8 cellular contexts compared by ENCODE assay signal in genomic region chr16:85570213-85570734, GRCh38. TPM values are rescaled to one million over a fixed set of nuclear protein-coding genes. Genes with fewer than 3 reads are reported as not detected.
A peak's percentile ranks its signal among the peaks of the same experiment; 100 is the strongest.
DNase-seq lines count a peak whose midpoint lies in the region; ATAC-seq lines count a peak whose summit lies in the region.

No MANE protein-coding gene starts in this region.

- peak; percentile 23 for ATAC-seq in HG03135 (IDR thresholded peaks at IDR 0.05; ENCODE audit: unreplicated experiment)

- H3K27me3 ChIP-seq in neuronal stem cell (ENCODE audit: control insufficient read depth in 3 of 3, insufficient read depth in 3 of 3, low read depth in 1 of 3, low read length in 3 of 3) = peaks cover 0 to 8% (median 0%) of the 10 kb centered on the region in 3 experiments
- H3K27me3 ChIP-seq in effector memory CD4-positive, alpha-beta T cell (replicated peaks; ENCODE audit: control insufficient read depth, insufficient read depth, low read length, poor library complexity, severe bottlenecking) = no peaks in the 10 kb centered on the region

- no peak overlapping the region for H4K91ac ChIP-seq in neuronal stem cell (ENCODE audit: low read depth, low read length, poor library complexity)

- no peak overlapping the region for H3K23ac ChIP-seq in neuronal stem cell (ENCODE audit: low read depth, low read length, poor library complexity)

- no peak overlapping the region for H3K4me3 ChIP-seq in neuronal stem cell (ENCODE audit: low read length in 2 of 2)
- no peak overlapping the region for H3K4me3 ChIP-seq in effector memory CD4-positive, alpha-beta T cell (ENCODE audit: insufficient read depth, low read depth, low read length, poor library complexity, severe bottlenecking)

- peak overlapping the region; percentile 64 for H2AK5ac ChIP-seq in neuronal stem cell (ENCODE audit: low read depth, low read length)

- H2BK15ac ChIP-seq in neuronal stem cell (ENCODE audit: low read length) = no peak overlapping the region

- no peak overlapping the region for H4K8ac ChIP-seq in neuronal stem cell (ENCODE audit: low read depth, low read length)

- DNase-seq in activated T-cell treated with anti-CD3 and anti-CD28 coated beads, Interleukin-2, amount 50 U/mL, for 1 hour = peak; percentile 27
- no peak for DNase-seq in activated T-cell treated with anti-CD3 and anti-CD28 coated beads for 4 hours
- peak; percentile 55 to 62 for DNase-seq in activated T-cell treated with anti-CD3 and anti-CD28 coated beads, Interleukin-2, amount 50 U/mL, for 48 hours
- no peak for DNase-seq in neuronal stem cell (ENCODE audit: low spot score)
- no peak for DNase-seq in NCI-H526 (lab: John Stamatoyannopoulos, UW)
- no peak for DNase-seq in A172 (ENCODE audit: low spot score)
- DNase-seq in effector memory CD4-positive, alpha-beta T cell = no peak

- H3K14ac ChIP-seq in neuronal stem cell (ENCODE audit: low read length) = peak overlapping the region; percentile 22

- H2BK120ac ChIP-seq in neuronal stem cell (ENCODE audit: low read depth, low read length) = peak overlapping the region; percentile 25

- H3K4me1 ChIP-seq in neuronal stem cell (ENCODE audit: control insufficient read depth in 2 of 2, insufficient read depth in 1 of 2, low read depth in 1 of 2, low read length in 2 of 2) = peaks cover 39 to 55% of the 10 kb centered on the region in 2 donors
- H3K4me1 ChIP-seq in effector memory CD4-positive, alpha-beta T cell (ENCODE audit: control insufficient read depth, insufficient read depth, low read length, poor library complexity, severe bottlenecking) = peaks cover 25% of the 10 kb centered on the region

- H3K4ac ChIP-seq in neuronal stem cell (ENCODE audit: low read length) = no peak overlapping the region

- H2AFZ ChIP-seq in neuronal stem cell (ENCODE audit: low read length) = no peak overlapping the region

- no peak overlapping the region for H3K4me2 ChIP-seq in neuronal stem cell (ENCODE audit: insufficient read depth, low read length, poor library complexity, severe bottlenecking)

- no peak overlapping the region for H2BK5ac ChIP-seq in neuronal stem cell (ENCODE audit: low read length)

- peaks cover 13 to 15% of the 10 kb centered on the region in 2 donors for H3K9me3 ChIP-seq in neuronal stem cell (replicated peaks in 1 of 2; ENCODE audit: control insufficient read depth in 2 of 2, insufficient read depth in 1 of 2, low read depth in 1 of 2, low read length in 2 of 2)
- H3K9me3 ChIP-seq in effector memory CD4-positive, alpha-beta T cell (ENCODE audit: control insufficient read depth, low read length) = no peaks in the 10 kb centered on the region

- WGBS in neuronal stem cell (ENCODE audit: extremely low coverage in 2 of 2, insufficient read length in 2 of 2, insufficient replicate concordance in 1 of 2), 2 donors = no CpG with 5 or more reads among the region's 13 CpGs

- H3K36me3 ChIP-seq in neuronal stem cell (replicated peaks in 1 of 2; ENCODE audit: control insufficient read depth in 2 of 2, insufficient read depth in 2 of 2, low read length in 2 of 2) = peaks cover 0 to 4% of the 10 kb centered on the region in 2 donors
- no peaks in the 10 kb centered on the region for H3K36me3 ChIP-seq in effector memory CD4-positive, alpha-beta T cell (ENCODE audit: control insufficient read depth, insufficient read depth, low read length)

- no peak overlapping the region for H3K27ac ChIP-seq in neuronal stem cell (replicated peaks; ENCODE audit: low read length)
- no peak overlapping the region for H3K27ac ChIP-seq in effector memory CD4-positive, alpha-beta T cell (ENCODE audit: insufficient read depth, low read length, poor library complexity, severe bottlenecking)

- H3K18ac ChIP-seq in neuronal stem cell (ENCODE audit: low read length) = no peak overlapping the region

- H3K9ac ChIP-seq in neuronal stem cell (ENCODE audit: low read depth, low read length, poor library complexity) = no peak overlapping the region

- peak overlapping the region; percentile 5 for H2BK12ac ChIP-seq in neuronal stem cell (ENCODE audit: low read length)

- peaks cover 4% of the 10 kb centered on the region for H3K79me1 ChIP-seq in neuronal stem cell (ENCODE audit: low read depth, low read length)

RNA-seq across cellular contexts. Expression of gene GSE1, which starts 42.8 kb away (rescaled TPM):
- 5.7 TPM for polyA plus RNA-seq in neuronal stem cell (2013, experiment 1 of 2)
- 6.2 TPM for polyA plus RNA-seq in neuronal stem cell (2013, experiment 2 of 2)
- total RNA-seq in A172 (2014; rRNA removed; shearing (Covaris generic)) = 9.7 and 13.4 TPM in 2 replicates

Comparison
In these comparisons a context has a peak if more than half of its experiments do, and no peak if none do; other contexts are left out.
1. DNase-seq: peak in activated T-cell treated with anti-CD3 and anti-CD28 coated beads, Interleukin-2, amount 50 U/mL, for 1 hour (single experiment) and activated T-cell treated with anti-CD3 and anti-CD28 coated beads, Interleukin-2, amount 50 U/mL, for 48 hours (2 of 2); none in activated T-cell treated with anti-CD3 and anti-CD28 coated beads for 4 hours (single experiment), neuronal stem cell (single experiment), NCI-H526 (0 of 2), A172 (single experiment) and effector memory CD4-positive, alpha-beta T cell (0 of 3).